8 cellular contexts compared by ENCODE assay signal in genomic region chr15:83206387-83206970, GRCh38. TPM values are rescaled to one million over a fixed set of nuclear protein-coding genes. Genes with fewer than 3 reads are reported as not detected.
DNase-seq lines count a peak whose midpoint lies in the region; ATAC-seq, FAIRE-seq and TF ChIP-seq lines count a peak whose summit lies in the region.

No MANE protein-coding gene starts in this region.

- H3K4me3 Mint-ChIP-seq in CD8-positive, alpha-beta memory T cell = peak overlapping the region; percentile 82 to 93 (median 88)
- peak overlapping the region; percentile 73 for H3K4me3 Mint-ChIP-seq in stimulated activated memory B cell treated with anti-CD40 and anti-IgM and Interleukin-4, amounts not matched to agents 10 μg/mL and 1 μg/mL and 100 μg/mL, for 72 hours

- H3K9me3 ChIP-seq in CD8-positive, alpha-beta memory T cell (ENCODE audit: low read length) = no peaks in the 10 kb centered on the region
- no peaks in the 10 kb centered on the region for H3K9me3 ChIP-seq in GM12878 (replicated peaks; ENCODE audit: control insufficient read depth, insufficient read depth, low read length)
- H3K9me3 ChIP-seq in iPS-20b (ENCODE audit: insufficient read depth, low read depth, low read length) = no peaks in the 10 kb centered on the region

- peaks cover 1% of the 10 kb centered on the region for H3K27me3 ChIP-seq in CD8-positive, alpha-beta memory T cell (ENCODE audit: insufficient read depth, low read length, poor library complexity, severe bottlenecking)
- no peaks in the 10 kb centered on the region for H3K27me3 ChIP-seq in GM12878 (replicated peaks in 1 of 2; ENCODE audit: control insufficient read depth in 2 of 2, insufficient read depth in 2 of 2, low read length in 1 of 2)
- no peaks in the 10 kb centered on the region for H3K27me3 ChIP-seq in iPS-20b (ENCODE audit: insufficient read depth, low read length)

- WGBS in GM12878 (ENCODE audit: insufficient coverage, insufficient replicate concordance, low lambda C conversion rate, missing lambda C conversion rate) = 26% methylated on average over 24 of the region's 24 CpGs

- FAIRE-seq in GM12878 (lab: Jason Lieb, UNC) (no peak), H54 (lab: Jason Lieb, UNC) (no peak)

- H3K4me2 ChIP-seq in GM12878 (ENCODE audit: control insufficient read depth, insufficient read depth) = peak overlapping the region; percentile 58

- H3K9me3 Mint-ChIP-seq in CD8-positive, alpha-beta memory T cell = peaks cover 0 to 2% (median 0%) of the 10 kb centered on the region in 5 donors
- no peaks in the 10 kb centered on the region for H3K9me3 Mint-ChIP-seq in stimulated activated memory B cell treated with anti-CD40 and anti-IgM and Interleukin-4, amounts not matched to agents 10 μg/mL and 1 μg/mL and 100 μg/mL, for 72 hours

- no peaks in the 10 kb centered on the region for H3K4me1 ChIP-seq in CD8-positive, alpha-beta memory T cell (ENCODE audit: insufficient read depth, low read length)
- peaks cover 11% of the 10 kb centered on the region for H3K4me1 ChIP-seq in GM12878 (ENCODE audit: control insufficient read depth, insufficient read depth, low read length)
- H3K4me1 ChIP-seq in iPS-20b (ENCODE audit: insufficient read depth, low read length) = peaks cover 29% of the 10 kb centered on the region

- H3K36me3 ChIP-seq in CD8-positive, alpha-beta memory T cell (ENCODE audit: insufficient read depth, low read length) = no peaks in the 10 kb centered on the region
- no peaks in the 10 kb centered on the region for H3K36me3 ChIP-seq in GM12878 (ENCODE audit: control insufficient read depth in 2 of 2, insufficient read depth in 2 of 2, low read length in 1 of 2)
- H3K36me3 ChIP-seq in iPS-20b (ENCODE audit: insufficient read depth, low read depth, low read length) = no peaks in the 10 kb centered on the region

- SMC1A ChIA-PET in GM12878 (lab: Charles Lee; ENCODE audit: uncharacterized antibody, unreplicated experiment) = interaction anchor here (1.0 to 2.1 kb wide), 4 partner anchors 32 to 196 kb away, joined by 3 to 6 read pairs (median 4); no protein-coding TSS in a partner anchor

- no peak overlapping the region for H3K4me3 ChIP-seq in CD8-positive, alpha-beta memory T cell (ENCODE audit: low read length)
- H3K4me3 ChIP-seq in GM12878 (peak overlapping the region; percentile 78), iPS-20b (ENCODE audit: low read length) (peak overlapping the region; percentile 96)

- TF ChIP-seq EP300 in GM12878 (IDR thresholded peaks at IDR 0.05; ENCODE audit: borderline replicate concordance in 1 of 2, control insufficient read depth in 1 of 2, low read depth in 2 of 2, low read length in 2 of 2) = no peak

- H3K27me3 Mint-ChIP-seq in CD8-positive, alpha-beta memory T cell = peaks cover 14 to 47% of the 10 kb centered on the region in 2 donors
- H3K27me3 Mint-ChIP-seq in stimulated activated memory B cell treated with anti-CD40 and anti-IgM and Interleukin-4, amounts not matched to agents 10 μg/mL and 1 μg/mL and 100 μg/mL, for 72 hours = peaks cover 28% of the 10 kb centered on the region

- peaks cover 5 to 34% (median 6%) of the 10 kb centered on the region in 3 donors for H3K4me1 Mint-ChIP-seq in CD8-positive, alpha-beta memory T cell
- peaks cover 10% of the 10 kb centered on the region for H3K4me1 Mint-ChIP-seq in stimulated activated memory B cell treated with anti-CD40 and anti-IgM and Interleukin-4, amounts not matched to agents 10 μg/mL and 1 μg/mL and 100 μg/mL, for 72 hours

- peak; percentile 10 for ATAC-seq in GM12878
- no peak for ATAC-seq in stimulated activated memory B cell treated with anti-CD40 and anti-IgM and Interleukin-4, amounts not matched to agents 10 μg/mL and 1 μg/mL and 100 μg/mL, for 72 hours

- peak overlapping the region; percentile 1 for H3K27ac ChIP-seq in CD8-positive, alpha-beta memory T cell (ENCODE audit: low read depth, low read length)
- H3K27ac ChIP-seq in GM12878 (ENCODE audit: control insufficient read depth, insufficient read depth) = peak overlapping the region; percentile 80
- H3K27ac ChIP-seq in iPS-20b (ENCODE audit: low read length) = peak overlapping the region; percentile 72

- no TSS peak for BruUV-seq in GM12878 (replicated peaks; lab: Mats Ljungman, UMichigan)

- TF ChIP-seq CTCF in GM12878 (IDR thresholded peaks at IDR 0.05 in 2 of 3, conservative IDR thresholded peaks at IDR 0.05 in 1 of 3; ENCODE audit: control insufficient read depth in 2 of 3, extremely low read depth in 1 of 3, insufficient read depth in 1 of 3, low read depth in 3 of 3, low read length in 3 of 3) = no peak

- RAD21 ChIA-PET in GM12878 (lab: Charles Lee; ENCODE audit: unreplicated experiment) = interaction anchor here (0.7 to 2.1 kb wide), 3 partner anchors 8 to 144 kb away, joined by 3 to 8 read pairs (median 4); no protein-coding TSS in a partner anchor

- in situ Hi-C loops in KBM-7 (cut with MboI; ENCODE audit: low pct_unique_long_range_greater_than_20kb, low sequenced_read_pairs) = no loop called here
- in situ Hi-C loops in GM12878 (cut with MboI) = loop anchor here (25.0 kb wide), 1 partner anchor 1919 kb away; no protein-coding TSS in a partner anchor

- TF ChIP-seq POLR2A in GM12878 (IDR thresholded peaks at IDR 0.05; ENCODE audit: low read depth, low read length) (no peak), H54 (IDR thresholded peaks at IDR 0.05; ENCODE audit: low read depth, low read length) (no peak)

- no peaks in the 10 kb centered on the region for H4K20me1 ChIP-seq in GM12878 (ENCODE audit: control insufficient read depth, insufficient read depth)

- CTCF ChIA-PET in CD8-positive, alpha-beta memory T cell (lab: Charles Lee) = no interaction called here
- CTCF ChIA-PET in GM12878 (lab: Yijun Ruan, JAX) = interaction anchor here (1.2 to 1.8 kb wide), 2 partner anchors 39 to 195 kb away, joined by 4 to 8 read pairs; partner anchors contain the start of gene C15orf40

- H2AFZ ChIP-seq in GM12878 (ENCODE audit: control insufficient read depth, low read depth, low read length) = peak overlapping the region; percentile 78

- TF ChIP-seq RAD21 in GM12878 (IDR thresholded peaks at IDR 0.05; ENCODE audit: insufficient read depth, low read depth, low read length) = no peak

- no peak for DNase-seq in CD8-positive, alpha-beta memory T cell
- DNase-seq in KBM-7 (peak; percentile 62), GM12878 (ENCODE audit: low read depth, low spot score) (no peak), NCI-H345 (lab: John Stamatoyannopoulos, UW) (no peak), H54 (ENCODE audit: insufficient read length, low spot score) (no peak), SIG-M5 treated with dmso at 0.1 percent for 504 hours (lab: John Stamatoyannopoulos, UW; ENCODE audit: unreplicated experiment) (no peak)

- H3K79me2 ChIP-seq in GM12878 (ENCODE audit: control insufficient read depth, insufficient read depth, low read length) = peaks cover 59% of the 10 kb centered on the region

- intact Hi-C loops in GM12878 (cut with micrococcal nuclease; ENCODE audit: unreplicated experiment) = loop anchor here (10.0 kb wide), 2 partner anchors 392 to 672 kb away; no protein-coding TSS in a partner anchor

- peak overlapping the region; percentile 70 for H3K9ac ChIP-seq in GM12878 (ENCODE audit: control insufficient read depth, insufficient read depth, low read length)
- peak overlapping the region; percentile 89; the same call in 1 of the 2 replicates for H3K9ac ChIP-seq in iPS-20b (ENCODE audit: low read depth, low read length)

- peaks cover 0 to 2% (median 0%) of the 10 kb centered on the region in 3 donors for H3K36me3 Mint-ChIP-seq in CD8-positive, alpha-beta memory T cell
- no peaks in the 10 kb centered on the region for H3K36me3 Mint-ChIP-seq in stimulated activated memory B cell treated with anti-CD40 and anti-IgM and Interleukin-4, amounts not matched to agents 10 μg/mL and 1 μg/mL and 100 μg/mL, for 72 hours

- POLR2A ChIA-PET in CD8-positive, alpha-beta memory T cell (lab: Charles Lee) = no interaction called here
- POLR2A ChIA-PET in GM12878 (lab: Charles Lee) = interaction anchor here (1.0 to 1.1 kb wide), 2 partner anchors 139 to 144 kb away, joined by 4 read pairs; partner anchors contain the start of gene BTBD1

- H3K27ac Mint-ChIP-seq in CD8-positive, alpha-beta memory T cell = peak overlapping the region in 2 of 8 donors; percentile 80 to 93
- H3K27ac Mint-ChIP-seq in stimulated activated memory B cell treated with anti-CD40 and anti-IgM and Interleukin-4, amounts not matched to agents 10 μg/mL and 1 μg/mL and 100 μg/mL, for 72 hours = no peak overlapping the region

TF ChIP-seq in GM12878, 131 proteins besides CTCF, POLR2A, EP300 and RAD21 (continues in another document):
- TF ChIP-seq STAT3 (IDR thresholded peaks at IDR 0.05; ENCODE audit: low read depth, low read length) = no peak
- no peak for TF ChIP-seq CEBPB (IDR thresholded peaks at IDR 0.05; ENCODE audit: borderline replicate concordance in 1 of 2, low read depth in 2 of 2, low read length in 2 of 2)

RNA-seq across cellular contexts. Expression of gene HDGFL3, which starts 1.1 kb away (rescaled TPM):
- total RNA-seq in CD8-positive, alpha-beta memory T cell = 1 to 10 TPM; 7.7 to 9.8 TPM
- 3.5 TPM for polyA plus RNA-seq in CD8-positive, alpha-beta memory T cell
- 8.3 and 10.8 TPM in 2 replicates for total RNA-seq in GM12878 (2013; cell fraction: nucleolus; rRNA removed)
- total RNA-seq in GM12878 (2014; rRNA removed) (10.6 and 13.8 TPM in 2 replicates), GM12878 (2014; rRNA removed; fragmentation: Illumina TruSeq; extraction: Trizol) (40.6 and 42.2 TPM in 2 replicates), GM12878 (2021) (29.8 and 34.3 TPM in 2 replicates)
- polyA plus RNA-seq in GM12878 (2011; ENCODE audit: low read depth) = 6.8 TPM
- polyA plus RNA-seq in GM12878 (2011; rRNA removed) (31.6 and 54.1 TPM in 2 replicates), GM12878 (2014; fragmentation: Illumina TruSeq; extraction: Trizol) (40.5 and 45.1 TPM in 2 replicates), GM12878 (2014; fragmentation: Nextera tagmentation; extraction: Ambion mirVana) (1 to 10 TPM; 5.6 to 6.6 TPM), GM12878 (2014; rRNA removed) (9.7 and 18.1 TPM in 2 replicates), GM12878 (2016; fragmentation: Nextera tagmentation; extraction: Ambion mirVana) (10 to 100 TPM; 12.7 to 13.4 TPM)
- 5.1 and 5.4 TPM in 2 replicates for polyA plus RNA-seq in GM12878 (2011; cell fraction: cytosol; rRNA removed)
- polyA plus RNA-seq in GM12878 (2011; cell fraction: nucleus; rRNA removed) = 5.7 and 8.7 TPM in 2 replicates
- 17.0 and 25.4 TPM in 2 replicates for polyA plus RNA-seq in GM12878 (2012)
- polyA minus RNA-seq in GM12878 (2011; rRNA and poly(A)+ RNA removed) = 4.6 and 5.6 TPM in 2 replicates
- polyA minus RNA-seq in GM12878 (2011; cell fraction: cytosol; rRNA and poly(A)+ RNA removed) = 10.6 and 11.1 TPM in 2 replicates
- 3.3 and 7.4 TPM in 2 replicates for polyA minus RNA-seq in GM12878 (2011; cell fraction: nucleus; rRNA and poly(A)+ RNA removed)

Comparison
In these comparisons a context has a peak if more than half of its experiments do, and no peak if none do; other contexts are left out.
1. H3K27ac ChIP-seq: peak in every context shown above with its lines; median percentile 80 in GM12878; 72 in iPS-20b; 1 in CD8-positive, alpha-beta memory T cell.